8 cellular contexts compared by ENCODE assay signal in the genomic region with DNA sequence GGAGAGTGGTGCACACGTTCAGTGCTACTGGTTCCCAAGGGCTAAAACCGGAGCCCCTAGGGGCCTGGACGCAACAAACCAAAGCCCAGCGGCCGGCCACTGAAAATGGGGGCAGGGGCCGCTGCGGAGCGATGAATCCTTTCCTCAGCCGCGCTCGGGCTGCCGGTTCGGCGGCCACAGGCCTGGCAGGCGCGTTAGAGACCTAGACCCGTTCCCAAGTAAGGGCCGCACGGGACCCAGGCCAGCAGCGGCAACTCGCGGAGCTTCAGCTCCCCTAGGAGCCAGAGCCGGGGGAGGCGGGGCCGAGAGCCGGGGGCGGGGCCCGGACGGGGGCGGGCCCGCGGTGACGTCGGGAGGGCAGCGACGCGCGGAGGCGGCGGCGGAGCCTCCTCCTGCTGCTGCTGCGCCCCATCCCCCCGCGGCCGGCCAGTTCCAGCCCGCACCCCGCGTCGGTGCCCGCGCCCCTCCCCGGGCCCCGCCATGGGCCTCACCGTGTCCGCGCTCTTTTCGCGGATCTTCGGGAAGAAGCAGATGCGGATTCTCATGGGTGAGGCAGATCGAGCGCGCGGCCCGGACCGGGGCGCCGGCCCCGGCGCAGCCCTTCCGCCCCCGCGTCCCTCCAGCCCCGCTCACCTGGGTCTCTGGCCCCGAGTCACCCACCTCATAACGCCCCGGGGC. TPM values are rescaled to one million over a fixed set of nuclear protein-coding genes. Genes with fewer than 3 reads are reported as not detected.
DNase-seq lines count a peak whose midpoint lies in the region; ATAC-seq and TF ChIP-seq lines count a peak whose summit lies in the region.

A gene (plus strand): TSS at position 393 of the 678 bp plus-strand sequence. CDS start 88 bp downstream, at position 481.

- TF ChIP-seq CTCF in AG10803 (conservative IDR thresholded peaks at IDR 0.05; ENCODE audit: low read length) = no peak

- peak within 1 kb of the TSS; percentile 92 for H3K4me3 ChIP-seq in AG10803 (ENCODE audit: low read length)

- peak within 1 kb of the TSS; percentile 88 for H3K27ac ChIP-seq in cingulate gyrus (ENCODE audit: low read depth, low read length)
- peak within 1 kb of the TSS; percentile 87 for H3K27ac ChIP-seq in layer of hippocampus (ENCODE audit: low read depth, low read length)

- no peaks in the 10 kb centered on the region for H3K27me3 ChIP-seq in layer of hippocampus (ENCODE audit: control insufficient read depth, insufficient read depth, low read length)

- peak; percentile 79 for DNase-seq in AG10803 (ENCODE audit: low read depth)
- DNase-seq in NCI-H460 (ENCODE audit: extremely low read depth, low read depth) = peak; percentile 81
- peak; percentile 82 to 89 for DNase-seq in activated CD4-positive, alpha-beta T cell treated with anti-CD3 and anti-CD28 coated beads for 4 hours
- peak; percentile 84 to 89 for DNase-seq in stimulated activated CD4-positive, alpha-beta T cell treated with anti-CD3 and anti-CD28 coated beads, Interleukin-1b, Interleukin-23, amount 100 ng/mL, for 4 hours (ENCODE audit: low read depth in 2 of 2)

- ATAC-seq in GM19025 (IDR thresholded peaks at IDR 0.05; ENCODE audit: low read depth, unreplicated experiment) (peak; percentile 74), HG03280 (IDR thresholded peaks at IDR 0.05; ENCODE audit: unreplicated experiment) (peak; percentile 81)

RNA-seq across cellular contexts. Expression of the gene that starts here (rescaled TPM):
- total RNA-seq in NCI-H460 (2014; rRNA removed; shearing (Covaris generic)) = 104 and 112 TPM in 2 replicates
- 212 and 236 TPM in 2 replicates for polyA plus RNA-seq in NCI-H460 (2014; cell fraction: nucleus; rRNA removed)

Comparison
In these comparisons a context has a peak if more than half of its experiments do, and no peak if none do; other contexts are left out.
1. Peak in every context shown above with its lines: DNase-seq, ATAC-seq, H3K4me3 ChIP-seq and H3K27ac ChIP-seq.